ENCODE assay signal across 8 cellular contexts in genomic region chr16:86554917-86555762, GRCh38. TPM values are rescaled to one million over a fixed set of nuclear protein-coding genes. Genes with fewer than 3 reads are reported as not detected.
DNase-seq lines count a peak whose midpoint lies in the region; ATAC-seq and TF ChIP-seq lines count a peak whose summit lies in the region.

A gene with protein sequence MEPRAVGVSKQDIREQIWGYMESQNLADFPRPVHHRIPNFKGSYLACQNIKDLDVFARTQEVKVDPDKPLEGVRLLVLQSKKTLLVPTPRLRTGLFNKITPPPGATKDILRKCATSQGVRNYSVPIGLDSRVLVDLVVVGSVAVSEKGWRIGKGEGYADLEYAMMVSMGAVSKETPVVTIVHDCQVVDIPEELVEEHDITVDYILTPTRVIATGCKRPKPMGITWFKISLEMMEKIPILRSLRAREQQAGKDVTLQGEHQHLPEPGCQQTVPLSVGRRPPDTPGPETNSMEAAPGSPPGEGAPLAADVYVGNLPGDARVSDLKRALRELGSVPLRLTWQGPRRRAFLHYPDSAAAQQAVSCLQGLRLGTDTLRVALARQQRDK (minus strand): TSS chr16:86555235. CDS start chr16:86555184, 51 bp downstream.

- intact Hi-C loops in activated T-helper 1 cell treated with anti-CD3 and anti-CD28 coated beads, Interleukin-12 subunit alpha, Interleukin-12 subunit beta, Interleukin-2, Interleukin-4 antibody, amounts not matched to agents 30 ng/mL and 10 ng/mL and 1 ng/mL, durations not matched to agents 14 hours and 24 hours and 36 hours (cut with micrococcal nuclease): loop anchor here (1.0 to 10.0 kb wide), 5 partner anchors 8 to 1210 kb away; partner anchors contain the start of genes C16orf95 and KLHDC4
- intact Hi-C loops in naive thymus-derived CD4-positive, alpha-beta T cell (cut with micrococcal nuclease): loop anchor here in 1 of 2 donors (1.0 to 2.0 kb wide), 2 partner anchors 8 to 834 kb away; no protein-coding TSS in a partner anchor

- H4K20me1 ChIP-seq in DOHH2 (ENCODE audit: control insufficient read depth, insufficient read depth, low read depth, low read length): no peaks in the 10 kb centered on the region
- no peaks in the 10 kb centered on the region for H4K20me1 ChIP-seq in Karpas-422 (ENCODE audit: insufficient read depth, low read depth, low read length)
- H4K20me1 ChIP-seq in fibroblast of lung (ENCODE audit: control insufficient read depth, extremely low read depth, insufficient read depth, low read length): no peaks in the 10 kb centered on the region

- H3K4me3 ChIP-seq in DOHH2 (ENCODE audit: low read length): peak within 1 kb of the TSS; percentile 92
- peak within 1 kb of the TSS; percentile 93 for H3K4me3 ChIP-seq in Karpas-422 (ENCODE audit: low read length)
- peak within 1 kb of the TSS; percentile 57 to 98 (median 84) for H3K4me3 ChIP-seq in fibroblast of lung (replicated peaks in 1 of 4; ENCODE audit: control extremely low read depth in 1 of 4, insufficient read depth in 1 of 4, low read depth in 3 of 4, low read length in 4 of 4)
- H3K4me3 ChIP-seq in naive thymus-derived CD4-positive, alpha-beta T cell (ENCODE audit: low read length): peak within 1 kb of the TSS; percentile 96

- peak; percentile 73 for ATAC-seq in GM21825 (IDR thresholded peaks at IDR 0.05; ENCODE audit: unreplicated experiment)
- peak; percentile 97 for ATAC-seq in naive thymus-derived CD4-positive, alpha-beta T cell
- peak; percentile 95 for ATAC-seq in stimulated activated memory B cell treated with anti-CD40 and anti-IgM and Interleukin-4, amounts not matched to agents 10 μg/mL and 1 μg/mL and 100 μg/mL, for 72 hours

- peaks cover 34% of the 10 kb centered on the region for H3K36me3 ChIP-seq in DOHH2 (ENCODE audit: control insufficient read depth, low read length)
- H3K36me3 ChIP-seq in Karpas-422 (ENCODE audit: insufficient read depth, low read length): no peaks in the 10 kb centered on the region
- H3K36me3 ChIP-seq in fibroblast of lung (ENCODE audit: control insufficient read depth, insufficient read depth, low read length): peaks cover under 1% of the 10 kb centered on the region
- H3K36me3 ChIP-seq in naive thymus-derived CD4-positive, alpha-beta T cell (ENCODE audit: control insufficient read depth in 2 of 3, insufficient read depth in 3 of 3, low read length in 3 of 3): peaks cover 0 to 12% (median 0%) of the 10 kb centered on the region in 3 experiments

- H2AFZ ChIP-seq in Karpas-422 (ENCODE audit: low read length) (peak within 1 kb of the TSS; percentile 34; the same call in 1 of the 2 replicates), fibroblast of lung (ENCODE audit: low read length) (peak within 1 kb of the TSS; percentile 87)

- 0 out of 2 replicates have a peak, but pooled peaks cover 3% of the 10 kb centered on the region for H3K9me3 ChIP-seq in DOHH2 (ENCODE audit: control insufficient read depth, insufficient read depth, low read length)
- H3K9me3 ChIP-seq in Karpas-422 (ENCODE audit: low read length): no peaks in the 10 kb centered on the region
- no peaks in the 10 kb centered on the region for H3K9me3 ChIP-seq in fibroblast of lung (ENCODE audit: control insufficient read depth, insufficient read depth, low read depth, low read length)
- no peaks in the 10 kb centered on the region for H3K9me3 ChIP-seq in naive thymus-derived CD4-positive, alpha-beta T cell (ENCODE audit: control insufficient read depth in 2 of 3, low read length in 3 of 3)

- peaks cover 25% of the 10 kb centered on the region for H3K79me2 ChIP-seq in DOHH2 (ENCODE audit: control insufficient read depth, low read length)
- peaks cover 11% of the 10 kb centered on the region for H3K79me2 ChIP-seq in Karpas-422 (ENCODE audit: low read length)
- H3K79me2 ChIP-seq in fibroblast of lung (ENCODE audit: control insufficient read depth, insufficient read depth, low read length): peaks cover 14% of the 10 kb centered on the region

- peaks cover 5% of the 10 kb centered on the region; the same call in 1 of the 2 replicates for H3F3A ChIP-seq in DOHH2 (ENCODE audit: control insufficient read depth, insufficient read depth)

- CTCF ChIA-PET in naive thymus-derived CD4-positive, alpha-beta T cell (lab: Charles Lee): interaction anchor here (1.3 kb wide), 1 partner anchor 10 kb away, joined by 3 read pairs; no protein-coding TSS in a partner anchor

- TF ChIP-seq CTCF in DOHH2 (IDR thresholded peaks at IDR 0.05; ENCODE audit: low read depth, low read length, poor library complexity, severe bottlenecking) (no peak), fibroblast of lung (conservative IDR thresholded peaks at IDR 0.05 in 1 of 2, IDR thresholded peaks at IDR 0.05 in 1 of 2; ENCODE audit: low read depth in 1 of 2, low read length in 2 of 2) (no peak)

- H3K9me3 Mint-ChIP-seq in activated T-helper 1 cell treated with anti-CD3 and anti-CD28 coated beads, Interleukin-12 subunit alpha, Interleukin-12 subunit beta, Interleukin-2, Interleukin-4 antibody, amounts not matched to agents 30 ng/mL and 10 ng/mL and 1 ng/mL, durations not matched to agents 14 hours and 24 hours and 36 hours: no peaks in the 10 kb centered on the region
- peaks cover 0 to 5% (median 0%) of the 10 kb centered on the region in 11 donors for H3K9me3 Mint-ChIP-seq in naive thymus-derived CD4-positive, alpha-beta T cell
- no peaks in the 10 kb centered on the region for H3K9me3 Mint-ChIP-seq in stimulated activated memory B cell treated with anti-CD40 and anti-IgM and Interleukin-4, amounts not matched to agents 10 μg/mL and 1 μg/mL and 100 μg/mL, for 72 hours

- peaks cover 5% of the 10 kb centered on the region for H3K27me3 Mint-ChIP-seq in activated T-helper 1 cell treated with anti-CD3 and anti-CD28 coated beads, Interleukin-12 subunit alpha, Interleukin-12 subunit beta, Interleukin-2, Interleukin-4 antibody, amounts not matched to agents 30 ng/mL and 10 ng/mL and 1 ng/mL, durations not matched to agents 14 hours and 24 hours and 36 hours (ENCODE audit: insufficient read depth)
- H3K27me3 Mint-ChIP-seq in naive thymus-derived CD4-positive, alpha-beta T cell: peaks cover 0 to 7% (median 5%) of the 10 kb centered on the region in 5 donors
- H3K27me3 Mint-ChIP-seq in stimulated activated memory B cell treated with anti-CD40 and anti-IgM and Interleukin-4, amounts not matched to agents 10 μg/mL and 1 μg/mL and 100 μg/mL, for 72 hours: peaks cover 15% of the 10 kb centered on the region

- peak within 1 kb of the TSS; percentile 29 for H3K27ac ChIP-seq in DOHH2 (ENCODE audit: low read depth, low read length)
- no peak within 1 kb of the TSS; the same call in 1 of the 2 replicates for H3K27ac ChIP-seq in Karpas-422 (ENCODE audit: low read length)
- peak within 1 kb of the TSS; percentile 90 for H3K27ac ChIP-seq in fibroblast of lung (ENCODE audit: insufficient read depth, low read length)
- peak within 1 kb of the TSS; percentile 96 for H3K27ac ChIP-seq in naive thymus-derived CD4-positive, alpha-beta T cell (ENCODE audit: low read depth, low read length)

- H3K9ac ChIP-seq in Karpas-422 (ENCODE audit: low read length) (peak within 1 kb of the TSS; percentile 96), fibroblast of lung (ENCODE audit: insufficient read depth, low read length) (peak within 1 kb of the TSS; percentile 92)

- POLR2A ChIA-PET in naive thymus-derived CD4-positive, alpha-beta T cell (lab: Charles Lee): interaction anchor here (0.5 to 0.9 kb wide), 2 partner anchors 9 to 762 kb away, joined by 3 to 4 read pairs; partner anchors contain the start of gene C16orf95

- peaks cover 12% of the 10 kb centered on the region for H3K4me1 ChIP-seq in DOHH2 (ENCODE audit: control insufficient read depth, low read length)
- H3K4me1 ChIP-seq in Karpas-422 (ENCODE audit: low read length): peaks cover 12% of the 10 kb centered on the region
- H3K4me1 ChIP-seq in fibroblast of lung (ENCODE audit: control insufficient read depth, extremely low read depth, insufficient read depth, low read length): no peaks in the 10 kb centered on the region
- H3K4me1 ChIP-seq in naive thymus-derived CD4-positive, alpha-beta T cell (ENCODE audit: control insufficient read depth in 2 of 2, insufficient read depth in 2 of 2, low read length in 2 of 2): peaks cover 0 to 5% of the 10 kb centered on the region in 2 donors

- peaks cover 15% of the 10 kb centered on the region for H3K36me3 Mint-ChIP-seq in activated T-helper 1 cell treated with anti-CD3 and anti-CD28 coated beads, Interleukin-12 subunit alpha, Interleukin-12 subunit beta, Interleukin-2, Interleukin-4 antibody, amounts not matched to agents 30 ng/mL and 10 ng/mL and 1 ng/mL, durations not matched to agents 14 hours and 24 hours and 36 hours (ENCODE audit: low read depth)
- peaks cover 0 to 15% (median 5%) of the 10 kb centered on the region in 5 donors for H3K36me3 Mint-ChIP-seq in naive thymus-derived CD4-positive, alpha-beta T cell
- no peaks in the 10 kb centered on the region for H3K36me3 Mint-ChIP-seq in stimulated activated memory B cell treated with anti-CD40 and anti-IgM and Interleukin-4, amounts not matched to agents 10 μg/mL and 1 μg/mL and 100 μg/mL, for 72 hours

- peak within 1 kb of the TSS; percentile 87 for H3K4me2 ChIP-seq in DOHH2 (ENCODE audit: low read length)
- H3K4me2 ChIP-seq in Karpas-422 (ENCODE audit: low read depth, low read length, poor library complexity, severe bottlenecking): peak within 1 kb of the TSS; percentile 72
- H3K4me2 ChIP-seq in fibroblast of lung (ENCODE audit: extremely low read depth, insufficient read depth, low read length): peak within 1 kb of the TSS; percentile 83

- H3K4me3 Mint-ChIP-seq in activated T-helper 1 cell treated with anti-CD3 and anti-CD28 coated beads, Interleukin-12 subunit alpha, Interleukin-12 subunit beta, Interleukin-2, Interleukin-4 antibody, amounts not matched to agents 30 ng/mL and 10 ng/mL and 1 ng/mL, durations not matched to agents 14 hours and 24 hours and 36 hours: peak within 1 kb of the TSS; percentile 86
- peak within 1 kb of the TSS; percentile 79 to 96 (median 94) for H3K4me3 Mint-ChIP-seq in naive thymus-derived CD4-positive, alpha-beta T cell
- peak within 1 kb of the TSS; percentile 81 for H3K4me3 Mint-ChIP-seq in stimulated activated memory B cell treated with anti-CD40 and anti-IgM and Interleukin-4, amounts not matched to agents 10 μg/mL and 1 μg/mL and 100 μg/mL, for 72 hours

- no peaks in the 10 kb centered on the region for H3K9me2 ChIP-seq in DOHH2 (replicated peaks; ENCODE audit: control insufficient read depth, low read length)
- H3K9me2 ChIP-seq in Karpas-422 (replicated peaks; ENCODE audit: insufficient read depth, low read length): no peaks in the 10 kb centered on the region

- H3K27me3 ChIP-seq in DOHH2 (ENCODE audit: control insufficient read depth, low read length): no peaks in the 10 kb centered on the region
- H3K27me3 ChIP-seq in Karpas-422 (ENCODE audit: low read length): no peaks in the 10 kb centered on the region
- no peaks in the 10 kb centered on the region for H3K27me3 ChIP-seq in fibroblast of lung (ENCODE audit: control insufficient read depth, insufficient read depth, low read length)
- H3K27me3 ChIP-seq in naive thymus-derived CD4-positive, alpha-beta T cell (ENCODE audit: control insufficient read depth in 2 of 2, insufficient read depth in 2 of 2, low read length in 2 of 2): no peaks in the 10 kb centered on the region

- peak; percentile 96 for DNase-seq in Karpas-422
- DNase-seq in RKO (ENCODE audit: low spot score): peak; percentile 88
- peak; percentile 94 for DNase-seq in activated T-helper 1 cell treated with anti-CD3 and anti-CD28 coated beads, Interleukin-12 subunit alpha, Interleukin-12 subunit beta, Interleukin-2, Interleukin-4 antibody, amounts not matched to agents 30 ng/mL and 10 ng/mL and 1 ng/mL, durations not matched to agents 14 hours and 24 hours and 36 hours (ENCODE audit: low spot score)
- DNase-seq in fibroblast of lung (ENCODE audit: low read depth in 2 of 2): peak; percentile 87 to 92
- DNase-seq in naive thymus-derived CD4-positive, alpha-beta T cell: peak; percentile 90 to 100 (median 96)

- H3K4me1 Mint-ChIP-seq in activated T-helper 1 cell treated with anti-CD3 and anti-CD28 coated beads, Interleukin-12 subunit alpha, Interleukin-12 subunit beta, Interleukin-2, Interleukin-4 antibody, amounts not matched to agents 30 ng/mL and 10 ng/mL and 1 ng/mL, durations not matched to agents 14 hours and 24 hours and 36 hours (ENCODE audit: low read depth): peaks cover 20% of the 10 kb centered on the region
- H3K4me1 Mint-ChIP-seq in naive thymus-derived CD4-positive, alpha-beta T cell: peaks cover 8 to 36% (median 35%) of the 10 kb centered on the region in 7 donors
- peaks cover 21% of the 10 kb centered on the region for H3K4me1 Mint-ChIP-seq in stimulated activated memory B cell treated with anti-CD40 and anti-IgM and Interleukin-4, amounts not matched to agents 10 μg/mL and 1 μg/mL and 100 μg/mL, for 72 hours

- H3K27ac Mint-ChIP-seq in activated T-helper 1 cell treated with anti-CD3 and anti-CD28 coated beads, Interleukin-12 subunit alpha, Interleukin-12 subunit beta, Interleukin-2, Interleukin-4 antibody, amounts not matched to agents 30 ng/mL and 10 ng/mL and 1 ng/mL, durations not matched to agents 14 hours and 24 hours and 36 hours: peak within 1 kb of the TSS; percentile 95
- peak within 1 kb of the TSS; percentile 92 to 98 (median 97) for H3K27ac Mint-ChIP-seq in naive thymus-derived CD4-positive, alpha-beta T cell
- peak within 1 kb of the TSS; percentile 90 for H3K27ac Mint-ChIP-seq in stimulated activated memory B cell treated with anti-CD40 and anti-IgM and Interleukin-4, amounts not matched to agents 10 μg/mL and 1 μg/mL and 100 μg/mL, for 72 hours

RNA-seq across cellular contexts. Expression of the gene that starts here (rescaled TPM):
- total RNA-seq in Karpas-422 (2014; rRNA removed; shearing (Covaris generic); ENCODE audit: low replicate concordance): 18.8 and 21.8 TPM in 2 replicates
- 30.6 and 31.8 TPM in 2 replicates for total RNA-seq in activated T-helper 1 cell treated with anti-CD3 and anti-CD28 coated beads, Interleukin-12 subunit alpha, Interleukin-12 subunit beta, Interleukin-2, Interleukin-4 antibody, amounts not matched to agents 30 ng/mL and 10 ng/mL and 1 ng/mL, durations not matched to agents 14 hours and 24 hours and 36 hours
- total RNA-seq in fibroblast of lung: 13.6 and 19.3 TPM in 2 replicates
- polyA plus RNA-seq in fibroblast of lung: 11.4 and 13.1 TPM in 2 replicates
- 9.3 and 9.7 TPM in 2 replicates for polyA plus RNA-seq in fibroblast of lung (2012)
- polyA minus RNA-seq in fibroblast of lung (ENCODE audit: low replicate concordance): 5.9 and 16.3 TPM in 2 replicates
- 10 to 100 TPM; 17.6 to 46.7 (median 29.9) TPM for total RNA-seq in naive thymus-derived CD4-positive, alpha-beta T cell
- polyA plus RNA-seq in naive thymus-derived CD4-positive, alpha-beta T cell: 10 to 100 TPM; 16.7 to 28.1 TPM
